ENCODE assay signal across 1 cellular context in the genomic region with DNA sequence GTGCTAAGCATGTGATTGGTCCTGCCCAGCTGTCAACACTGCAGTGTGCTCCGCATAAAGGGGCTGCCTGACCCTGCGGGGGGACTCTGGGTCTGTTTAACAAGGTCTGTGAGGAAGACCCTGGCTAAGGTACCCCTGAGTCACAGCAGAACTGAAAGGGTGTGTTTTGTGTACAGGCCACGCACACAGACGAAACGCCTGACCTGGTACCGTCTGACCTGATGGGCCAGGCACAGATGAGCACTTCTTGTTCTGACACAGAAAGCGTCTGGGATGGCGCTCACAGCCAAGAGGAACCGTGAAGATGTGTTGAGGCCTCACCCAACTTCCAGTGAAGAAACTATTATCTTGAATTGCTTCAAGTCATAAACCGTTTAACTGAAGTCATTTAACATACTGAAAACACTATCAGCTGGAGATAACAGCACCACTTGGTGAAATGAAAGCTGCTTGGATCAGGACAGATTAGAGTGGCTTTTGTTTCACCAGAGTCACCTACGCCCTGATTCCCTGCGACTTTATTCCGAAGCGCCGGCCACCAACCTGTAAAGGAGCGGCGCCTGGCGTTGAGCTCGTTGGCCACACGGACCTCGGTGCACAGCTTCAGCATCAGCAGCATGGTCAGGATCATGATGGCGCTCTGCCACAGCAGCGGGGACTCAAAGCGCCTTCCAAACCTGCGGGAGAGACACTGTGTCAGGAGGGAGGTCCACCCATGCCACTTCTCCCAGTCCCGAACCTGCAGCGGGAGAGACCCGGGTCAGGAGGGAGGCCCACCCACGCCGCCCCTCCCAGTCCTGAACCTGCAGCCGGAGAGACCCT.
TF ChIP-seq lines count a peak whose summit lies in the region.

No MANE protein-coding gene starts in this region.

TF ChIP-seq in HEK293, 187 proteins besides CTCF, POLR2A, EP300 and RAD21 (continued from another document):
- TF ChIP-seq, protein P1, sequence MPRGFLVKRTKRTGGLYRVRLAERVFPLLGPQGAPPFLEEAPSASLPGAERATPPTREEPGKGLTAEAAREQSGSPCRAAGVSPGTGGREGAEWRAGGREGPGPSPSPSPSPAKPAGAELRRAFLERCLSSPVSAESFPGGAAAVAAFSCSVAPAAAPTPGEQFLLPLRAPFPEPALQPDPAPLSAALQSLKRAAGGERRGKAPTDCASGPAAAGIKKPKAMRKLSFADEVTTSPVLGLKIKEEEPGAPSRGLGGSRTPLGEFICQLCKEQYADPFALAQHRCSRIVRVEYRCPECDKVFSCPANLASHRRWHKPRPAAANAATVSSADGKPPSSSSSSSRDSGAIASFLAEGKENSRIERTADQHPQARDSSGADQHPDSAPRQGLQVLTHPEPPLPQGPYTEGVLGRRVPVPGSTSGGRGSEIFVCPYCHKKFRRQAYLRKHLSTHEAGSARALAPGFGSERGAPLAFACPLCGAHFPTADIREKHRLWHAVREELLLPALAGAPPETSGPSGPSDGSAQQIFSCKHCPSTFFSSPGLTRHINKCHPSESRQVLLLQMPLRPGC (tag by site-specific recombination; IDR thresholded peaks at IDR 0.05): no peak
- TF ChIP-seq KLF1 (tag by site-specific recombination; IDR thresholded peaks at IDR 0.05) (peak; percentile 59), ZNF416 (tag by site-specific recombination; IDR thresholded peaks at IDR 0.05) (no peak)
- TF ChIP-seq, protein P2, sequence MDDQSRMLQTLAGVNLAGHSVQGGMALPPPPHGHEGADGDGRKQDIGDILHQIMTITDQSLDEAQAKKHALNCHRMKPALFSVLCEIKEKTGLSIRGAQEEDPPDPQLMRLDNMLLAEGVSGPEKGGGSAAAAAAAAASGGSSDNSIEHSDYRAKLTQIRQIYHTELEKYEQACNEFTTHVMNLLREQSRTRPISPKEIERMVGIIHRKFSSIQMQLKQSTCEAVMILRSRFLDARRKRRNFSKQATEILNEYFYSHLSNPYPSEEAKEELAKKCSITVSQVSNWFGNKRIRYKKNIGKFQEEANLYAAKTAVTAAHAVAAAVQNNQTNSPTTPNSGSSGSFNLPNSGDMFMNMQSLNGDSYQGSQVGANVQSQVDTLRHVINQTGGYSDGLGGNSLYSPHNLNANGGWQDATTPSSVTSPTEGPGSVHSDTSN (CRISPR knock-in tag; IDR thresholded peaks at IDR 0.05): no peak
